ENCODE assay signal across 9 cellular contexts in the genomic region with DNA sequence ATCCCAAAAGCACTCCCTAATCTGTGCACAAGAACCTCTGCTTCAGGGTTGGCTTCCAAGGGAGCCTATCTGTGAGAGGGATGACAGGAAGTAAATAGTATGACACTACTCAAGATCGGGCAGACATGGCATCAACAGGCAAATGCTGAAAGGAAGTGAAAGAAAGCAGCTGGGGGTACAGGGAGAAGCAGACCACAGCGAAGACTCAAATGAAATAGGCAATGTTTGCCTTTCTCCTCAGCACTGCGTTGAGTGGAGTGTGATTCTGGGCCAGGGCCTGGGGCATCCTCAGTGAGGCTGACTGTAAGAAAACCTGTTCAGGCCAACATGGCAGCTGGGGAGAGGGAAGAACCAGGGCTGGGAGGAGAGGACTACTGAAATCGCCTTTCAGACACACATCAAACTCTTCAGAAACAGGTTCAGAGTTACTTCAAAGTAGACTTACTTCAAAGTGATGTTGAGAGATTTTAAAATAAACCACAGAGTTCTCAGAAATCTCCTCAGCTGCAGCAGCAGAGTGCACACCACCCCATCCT.
DNase-seq lines count a peak whose midpoint lies in the region; ATAC-seq and TF ChIP-seq lines count a peak whose summit lies in the region.
"Had no signal": no experiment of that assay in that cellular context is flagged by ENCODE, and none has a peak within 500 bp of the region (broad histone marks: within the 10 kb centered on the region; RNA-seq: fewer than 3 reads in every experiment).

No MANE protein-coding gene starts in this region.

- no peaks in the 10 kb centered on the region for H3K9me3 Mint-ChIP-seq in activated T-cell treated with anti-CD3 and anti-CD28 coated beads, Interleukin-2, amount 50 U/mL, for 24 hours
- H3K9me3 Mint-ChIP-seq in stimulated activated naive CD8-positive, alpha-beta T cell treated with anti-CD3 and anti-CD28 coated beads, Interleukin-15, Interleukin-2, amounts not matched to agents 100 ng/mL and 50 ng/mL, for 24 hours, result no peaks in the 10 kb centered on the region
- H3K9me3 Mint-ChIP-seq: natural killer cell treated with Interleukin-12 subunit alpha and Interleukin-12 subunit beta and Interleukin-15 and Interleukin-18, amount 100 ng/mL, for 72 hours had no signal

- peak; percentile 69 for DNase-seq in activated CD8-positive, alpha-beta memory T cell treated with anti-CD3 and anti-CD28 coated beads for 24 hours
- DNase-seq in activated CD8-positive, alpha-beta memory T cell treated with anti-CD3 and anti-CD28 coated beads, Interleukin-2, amount 50 U/mL, for 4 hours, result no peak
- peak; percentile 63 for DNase-seq in activated T-cell treated with anti-CD3 and anti-CD28 coated beads, Interleukin-2, amount 50 U/mL, for 24 hours
- DNase-seq in omental fat pad (ENCODE audit: low spot score) (no peak), D341Med (ENCODE audit: low spot score) (no peak)

- TF ChIP-seq CTCF in omental fat pad (IDR thresholded peaks at IDR 0.05), result no peak

- peak overlapping the region; percentile 87 for H3K27ac Mint-ChIP-seq in activated T-cell treated with anti-CD3 and anti-CD28 coated beads, Interleukin-2, amount 50 U/mL, for 24 hours
- H3K27ac Mint-ChIP-seq in stimulated activated naive CD8-positive, alpha-beta T cell treated with anti-CD3 and anti-CD28 coated beads, Interleukin-15, Interleukin-2, amounts not matched to agents 100 ng/mL and 50 ng/mL, for 24 hours, result peak overlapping the region; percentile 81

- H3K27me3 Mint-ChIP-seq in activated T-cell treated with anti-CD3 and anti-CD28 coated beads, Interleukin-2, amount 50 U/mL, for 24 hours, result no peaks in the 10 kb centered on the region
- H3K27me3 Mint-ChIP-seq in stimulated activated naive CD8-positive, alpha-beta T cell treated with anti-CD3 and anti-CD28 coated beads, Interleukin-15, Interleukin-2, amounts not matched to agents 100 ng/mL and 50 ng/mL, for 24 hours, result no peaks in the 10 kb centered on the region
- H3K27me3 Mint-ChIP-seq: natural killer cell treated with Interleukin-12 subunit alpha and Interleukin-12 subunit beta and Interleukin-15 and Interleukin-18, amount 100 ng/mL, for 72 hours had no signal

- no peaks in the 10 kb centered on the region for H3K36me3 Mint-ChIP-seq in activated T-cell treated with anti-CD3 and anti-CD28 coated beads, Interleukin-2, amount 50 U/mL, for 24 hours (ENCODE audit: low read depth)
- H3K36me3 Mint-ChIP-seq in stimulated activated naive CD8-positive, alpha-beta T cell treated with anti-CD3 and anti-CD28 coated beads, Interleukin-15, Interleukin-2, amounts not matched to agents 100 ng/mL and 50 ng/mL, for 24 hours (ENCODE audit: low read depth), result no peaks in the 10 kb centered on the region
- H3K36me3 Mint-ChIP-seq: natural killer cell treated with Interleukin-12 subunit alpha and Interleukin-12 subunit beta and Interleukin-15 and Interleukin-18, amount 100 ng/mL, for 72 hours had no signal

- peak; percentile 83 for ATAC-seq in HG03460 (IDR thresholded peaks at IDR 0.05; ENCODE audit: unreplicated experiment)
- ATAC-seq in GM21360 (IDR thresholded peaks at IDR 0.05; ENCODE audit: unreplicated experiment), result no peak
- no peak for ATAC-seq in omental fat pad (ENCODE audit: low FRiP score)

- H3K4me3 Mint-ChIP-seq in activated T-cell treated with anti-CD3 and anti-CD28 coated beads, Interleukin-2, amount 50 U/mL, for 24 hours, result peak overlapping the region; percentile 4
- H3K4me3 Mint-ChIP-seq in stimulated activated naive CD8-positive, alpha-beta T cell treated with anti-CD3 and anti-CD28 coated beads, Interleukin-15, Interleukin-2, amounts not matched to agents 100 ng/mL and 50 ng/mL, for 24 hours, result peak overlapping the region; percentile 54
- H3K4me3 Mint-ChIP-seq: natural killer cell treated with Interleukin-12 subunit alpha and Interleukin-12 subunit beta and Interleukin-15 and Interleukin-18, amount 100 ng/mL, for 72 hours had no signal

- peaks cover 39% of the 10 kb centered on the region for H3K4me1 Mint-ChIP-seq in activated T-cell treated with anti-CD3 and anti-CD28 coated beads, Interleukin-2, amount 50 U/mL, for 24 hours (ENCODE audit: low read depth)
- peaks cover 29% of the 10 kb centered on the region for H3K4me1 Mint-ChIP-seq in stimulated activated naive CD8-positive, alpha-beta T cell treated with anti-CD3 and anti-CD28 coated beads, Interleukin-15, Interleukin-2, amounts not matched to agents 100 ng/mL and 50 ng/mL, for 24 hours (ENCODE audit: low read depth)

Comparison
In these comparisons a context has a peak if more than half of its experiments do, and no peak if none do; other contexts are left out.
1. DNase-seq: peak in activated CD8-positive, alpha-beta memory T cell treated with anti-CD3 and anti-CD28 coated beads for 24 hours (single experiment) and activated T-cell treated with anti-CD3 and anti-CD28 coated beads, Interleukin-2, amount 50 U/mL, for 24 hours (single experiment); none in activated CD8-positive, alpha-beta memory T cell treated with anti-CD3 and anti-CD28 coated beads, Interleukin-2, amount 50 U/mL, for 4 hours (single experiment), omental fat pad (single experiment) and D341Med (single experiment).